In genomic region chr3:9395570-9396300, GRCh38 we compare ENCODE assay signal across 8 cellular contexts. TPM values are rescaled to one million over a fixed set of nuclear protein-coding genes. Genes with fewer than 3 reads are reported as not detected.
DNase-seq lines count a peak whose midpoint lies in the region; ATAC-seq and TF ChIP-seq lines count a peak whose summit lies in the region.

No MANE protein-coding gene starts in this region.

- CTCF ChIA-PET in activated naive CD4-positive, alpha-beta T cell treated with anti-CD3 and anti-CD28 coated beads for 36 hours (lab: Charles Lee), result interaction anchor here (0.6 to 2.9 kb wide), 3 partner anchors 15 to 33 kb away, joined by 4 to 9 read pairs (median 8); partner anchors contain the start of gene THUMPD3

- H3K4me3 Mint-ChIP-seq in activated naive CD4-positive, alpha-beta T cell treated with anti-CD3 and anti-CD28 coated beads for 36 hours, result peak overlapping the region; percentile 91

- no peaks in the 10 kb centered on the region for H3K9me3 ChIP-seq in upper lobe of left lung

- no peak for TF ChIP-seq CTCF in astrocyte of the spinal cord (IDR thresholded peaks at IDR 0.05; ENCODE audit: low read depth, low read length)
- TF ChIP-seq CTCF in lower leg skin (IDR thresholded peaks at IDR 0.05), result no peak
- TF ChIP-seq CTCF in upper lobe of left lung (IDR thresholded peaks at IDR 0.05), result no peak

- WGBS in lower leg skin, 2 donors, result 4 to 5% methylated on average over 15 of the region's 15 CpGs
- 10 to 11% methylated on average over 14 of the region's 15 CpGs for WGBS in upper lobe of left lung, 2 donors

- peaks cover 65% of the 10 kb centered on the region for H3K4me1 Mint-ChIP-seq in activated naive CD4-positive, alpha-beta T cell treated with anti-CD3 and anti-CD28 coated beads for 36 hours (ENCODE audit: low read depth)

- H3K27me3 ChIP-seq in upper lobe of left lung, result no peaks in the 10 kb centered on the region

- no peaks in the 10 kb centered on the region for H3K27me3 Mint-ChIP-seq in activated naive CD4-positive, alpha-beta T cell treated with anti-CD3 and anti-CD28 coated beads for 36 hours (ENCODE audit: low read depth)

- no peak for TF ChIP-seq POLR2A in lower leg skin (IDR thresholded peaks at IDR 0.05)
- TF ChIP-seq POLR2A in upper lobe of left lung (IDR thresholded peaks at IDR 0.05), result no peak

- H3K27ac Mint-ChIP-seq in activated naive CD4-positive, alpha-beta T cell treated with anti-CD3 and anti-CD28 coated beads for 36 hours, result peak overlapping the region; percentile 96

- in situ Hi-C loops in astrocyte of the spinal cord (cut with HindIII; ENCODE audit: low sequenced_read_pairs), result no loop called here

- H3K4me3 ChIP-seq in astrocyte of the spinal cord (ENCODE audit: low read depth, low read length) (peak overlapping the region; percentile 78), lower leg skin (ENCODE audit: low read depth, poor library complexity, severe bottlenecking) (peak overlapping the region; percentile 49), upper lobe of left lung (peak overlapping the region; percentile 55 to 88 (median 80))

- no peak for ATAC-seq in upper lobe of left lung (ENCODE audit: low FRiP score in 2 of 2)

- no peak for DNase-seq in activated naive CD4-positive, alpha-beta T cell treated with anti-CD3 and anti-CD28 coated beads for 36 hours
- no peak for DNase-seq in activated naive CD4-positive, alpha-beta T cell (lab: John Stamatoyannopoulos, UW)
- DNase-seq in astrocyte of the spinal cord (ENCODE audit: low read depth, low spot score), result no peak
- no peak for DNase-seq in lower leg skin (ENCODE audit: low spot score in 2 of 2)
- no peak for DNase-seq in upper lobe of left lung
- DNase-seq in MV-4-11 (lab: John Stamatoyannopoulos, UW), result no peak
- DNase-seq in Ammon's horn (ENCODE audit: low spot score), result no peak
- no peak for DNase-seq in OCI-M2 (lab: John Stamatoyannopoulos, UW; ENCODE audit: unreplicated experiment)

- H3K27ac ChIP-seq in upper lobe of left lung, result peak overlapping the region; percentile 99 to 100 (median 100)

- peaks cover 50 to 68% (median 55%) of the 10 kb centered on the region in 4 donors for H3K4me1 ChIP-seq in upper lobe of left lung

- peaks cover 54% of the 10 kb centered on the region for H3K36me3 Mint-ChIP-seq in activated naive CD4-positive, alpha-beta T cell treated with anti-CD3 and anti-CD28 coated beads for 36 hours (ENCODE audit: low read depth)

- intact Hi-C loops in activated naive CD4-positive, alpha-beta T cell treated with anti-CD3 and anti-CD28 coated beads for 36 hours (cut with micrococcal nuclease), result loop anchor here (1.0 to 5.0 kb wide), 10 partner anchors 7 to 853 kb away; partner anchors contain the start of genes BRPF1, CRELD1, MTMR14 and RAD18
- intact Hi-C loops in lower leg skin (cut with DNase I; ENCODE audit: low total_unique reads), result no loop called here

- H3K36me3 ChIP-seq in upper lobe of left lung, result peaks cover 7 to 38% (median 14%) of the 10 kb centered on the region in 4 donors

- no peak for TF ChIP-seq EP300 in upper lobe of left lung (IDR thresholded peaks at IDR 0.05)

- no peaks in the 10 kb centered on the region for H3K9me3 Mint-ChIP-seq in activated naive CD4-positive, alpha-beta T cell treated with anti-CD3 and anti-CD28 coated beads for 36 hours

RNA-seq across cellular contexts. Expression of gene SETD5, which starts 1.7 kb away (rescaled TPM):
- 100 to 1,000 TPM; 125 to 133 TPM for total RNA-seq in activated naive CD4-positive, alpha-beta T cell treated with anti-CD3 and anti-CD28 coated beads for 36 hours
- total RNA-seq in lower leg skin, result 10 to 100 TPM; 77.8 to 88.1 (median 80.3) TPM
- total RNA-seq in upper lobe of left lung, result 100 to 1,000 TPM in 3 of 6 donors, 10 to 100 TPM in 3; 75.1 to 213 (median 113) TPM

RNA-seq across cellular contexts. Expression of gene THUMPD3, which starts 32.9 kb away (rescaled TPM):
- total RNA-seq in activated naive CD4-positive, alpha-beta T cell treated with anti-CD3 and anti-CD28 coated beads for 36 hours, result 10 to 100 TPM; 46.0 to 48.9 TPM
- total RNA-seq in lower leg skin, result 10 to 100 TPM; 19.8 to 37.6 (median 27.0) TPM
- total RNA-seq in upper lobe of left lung, result 10 to 100 TPM; 21.9 to 41.9 (median 31.0) TPM
